22 cellular contexts compared by ENCODE assay signal in the genomic region with DNA sequence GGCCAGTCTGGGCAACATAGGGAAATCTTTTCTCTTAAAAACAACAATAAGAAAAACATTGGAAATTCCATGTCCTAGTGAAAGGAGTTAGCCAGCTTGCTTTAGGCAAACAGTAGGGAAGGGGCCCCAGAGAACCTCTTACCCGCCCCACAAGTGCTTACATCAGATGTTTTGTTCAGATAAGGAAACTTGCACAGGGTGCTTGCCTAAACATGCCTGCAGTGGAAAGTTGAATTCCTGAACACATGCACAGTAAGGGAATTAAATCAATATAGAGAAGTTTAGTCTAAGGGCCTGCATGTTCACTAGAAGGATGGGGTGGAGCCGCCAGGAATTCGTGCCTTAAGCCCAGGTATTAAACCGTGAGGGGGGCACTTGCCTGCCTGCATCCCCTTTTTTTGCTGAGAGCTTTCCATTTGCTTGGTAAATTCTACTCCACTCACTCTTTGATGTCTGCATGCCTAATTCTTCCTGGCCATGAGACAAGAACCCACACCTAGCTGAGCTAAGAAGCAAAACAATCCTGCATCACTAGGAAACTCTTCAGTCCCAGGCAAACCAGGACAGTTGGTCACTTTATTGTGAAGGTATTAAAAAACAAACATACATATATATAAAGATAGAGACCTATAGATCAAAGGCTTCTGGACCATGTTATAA.
A peak's percentile ranks its signal among the peaks of the same experiment; 100 is the strongest.
DNase-seq lines count a peak whose midpoint lies in the region; ATAC-seq, FAIRE-seq and TF ChIP-seq lines count a peak whose summit lies in the region.
"Had no signal": no experiment of that assay in that cellular context is flagged by ENCODE, and none has a peak within 500 bp of the region (broad histone marks: within the 10 kb centered on the region; RNA-seq: fewer than 3 reads in every experiment).

No MANE protein-coding gene starts in this region.

- H3K9ac ChIP-seq in astrocyte (ENCODE audit: low read length) (no peak overlapping the region), mesendoderm (ENCODE audit: low read length) (no peak overlapping the region)

- no peak overlapping the region for H2BK15ac ChIP-seq in mesendoderm (replicated peaks; ENCODE audit: low read depth)

- H3K27ac Mint-ChIP-seq in astrocyte (ENCODE audit: unreplicated experiment): peak overlapping the region; percentile 50
- H3K27ac Mint-ChIP-seq: CD4-positive, alpha-beta T cell had no signal

- H3K36me3 ChIP-seq in astrocyte (ENCODE audit: insufficient read depth, low read length): no peaks in the 10 kb centered on the region
- peaks cover 2% of the 10 kb centered on the region for H3K36me3 ChIP-seq in mesendoderm (ENCODE audit: control insufficient read depth, insufficient read depth, low read length)
- H3K36me3 ChIP-seq: BE2C, Peyer's patch had no signal

- no peak overlapping the region for H3K23ac ChIP-seq in mesendoderm (ENCODE audit: low read length)

- H3K79me1 ChIP-seq in mesendoderm (ENCODE audit: low read length): peaks cover 6% of the 10 kb centered on the region

- H3K27me3 ChIP-seq in astrocyte (ENCODE audit: insufficient read depth, low read length) (no peaks in the 10 kb centered on the region), mesendoderm (ENCODE audit: insufficient read depth, low read length, poor library complexity) (no peaks in the 10 kb centered on the region)
- H3K27me3 ChIP-seq: BE2C, Peyer's patch had no signal

- FAIRE-seq in astrocyte (lab: Jason Lieb, UNC): no peak
- FAIRE-seq: GM12878, GM18507, H54 had no signal

- no peak overlapping the region for H3K4me2 ChIP-seq in astrocyte (ENCODE audit: low read length)
- H3K4me2 ChIP-seq in mesendoderm (ENCODE audit: low read length): no peak overlapping the region

- no peak overlapping the region for H3K56ac ChIP-seq in mesendoderm (ENCODE audit: low read length)

- WGBS in mesendoderm (ENCODE audit: extremely low coverage, insufficient coverage, low lambda C conversion rate): no CpG with 5 or more reads among the region's 4 CpGs

- ATAC-seq in esophagus mucosa: peak; percentile 60
- no peak for ATAC-seq in HG03439 (IDR thresholded peaks at IDR 0.05; ENCODE audit: unreplicated experiment)
- ATAC-seq: GM12878 had no signal

- H3K4me1 ChIP-seq in astrocyte (ENCODE audit: insufficient read depth, low read length): no peaks in the 10 kb centered on the region
- H3K4me1 ChIP-seq in mesendoderm (ENCODE audit: control insufficient read depth, low read depth, low read length): peaks cover 9% of the 10 kb centered on the region
- H3K4me1 ChIP-seq: BE2C, Peyer's patch had no signal

- H3K18ac ChIP-seq in mesendoderm (ENCODE audit: low read length): peak overlapping the region; percentile 23

- no peaks in the 10 kb centered on the region for H3K27me3 Mint-ChIP-seq in astrocyte (ENCODE audit: low read depth, unreplicated experiment)

- peaks cover 16% of the 10 kb centered on the region for H3K4me1 Mint-ChIP-seq in astrocyte (ENCODE audit: low read depth, unreplicated experiment)

- no peak overlapping the region for H2AFZ ChIP-seq in astrocyte (ENCODE audit: low read depth, low read length)

- H3K36me3 Mint-ChIP-seq in astrocyte (ENCODE audit: low read depth, unreplicated experiment): no peaks in the 10 kb centered on the region

- H2BK5ac ChIP-seq in mesendoderm (ENCODE audit: low read length): no peak overlapping the region

- H4K8ac ChIP-seq in mesendoderm (ENCODE audit: low read depth, low read length): no peak overlapping the region

- H3K9me3 Mint-ChIP-seq in astrocyte (ENCODE audit: unreplicated experiment): no peaks in the 10 kb centered on the region

- H2AK5ac ChIP-seq in mesendoderm (ENCODE audit: low read length): no peak overlapping the region

- DNase-seq in DMS53 (lab: John Stamatoyannopoulos, UW) (peak; percentile 31), DMS53 treated with DMSO at 0.1 percent for 48 hours (lab: John Stamatoyannopoulos, UW; ENCODE audit: unreplicated experiment) (no peak), astrocyte (ENCODE audit: low read depth) (no peak), mesendoderm (peak; percentile 77), SW 1271 (lab: John Stamatoyannopoulos, UW) (no peak)
- no peak for DNase-seq in effector CD4-positive, alpha-beta T cell
- DNase-seq: 8988T; Calu3; CD4-positive, alpha-beta T cell; GDM1; KG1; NCI-H1436; NCI-H2029 treated with DMSO at 0.1 percent for 48 hours; NCI-H510A; Peyer's patch; SHP77 had no signal

- peak overlapping the region; percentile 79 for H3K4ac ChIP-seq in mesendoderm (ENCODE audit: low read depth, low read length)

- H4K20me1 ChIP-seq in astrocyte (ENCODE audit: insufficient read depth, low read length): no peaks in the 10 kb centered on the region

- H3K4me3 ChIP-seq in astrocyte (ENCODE audit: insufficient read depth, low read depth, low read length) (no peak overlapping the region), mesendoderm (ENCODE audit: low read length) (no peak overlapping the region)
- H3K4me3 ChIP-seq: GM12878, Peyer's patch had no signal

- H3K79me2 ChIP-seq in astrocyte (ENCODE audit: insufficient read depth, low read length): no peaks in the 10 kb centered on the region
- H3K79me2 ChIP-seq in mesendoderm (ENCODE audit: control insufficient read depth, insufficient read depth, low read length): peaks cover 32% of the 10 kb centered on the region

- H3K27ac ChIP-seq in astrocyte (ENCODE audit: low read depth, low read length) (no peak overlapping the region), mesendoderm (ENCODE audit: low read depth, low read length) (peak overlapping the region; percentile 2)
- H3K27ac ChIP-seq: Peyer's patch had no signal

- TF ChIP-seq CTCF in astrocyte (IDR thresholded peaks at IDR 0.05; ENCODE audit: insufficient read depth, low read depth, low read length): no peak

- H3K4me3 Mint-ChIP-seq in astrocyte (ENCODE audit: unreplicated experiment): no peak overlapping the region
- H3K4me3 Mint-ChIP-seq: CD4-positive, alpha-beta T cell had no signal

- no peak overlapping the region for H4K5ac ChIP-seq in mesendoderm (ENCODE audit: low read length)

- peak overlapping the region; percentile 36 for H2BK120ac ChIP-seq in mesendoderm (ENCODE audit: low read depth, low read length)

- no peaks in the 10 kb centered on the region for H3K9me3 ChIP-seq in astrocyte (ENCODE audit: insufficient read depth, low read depth, low read length)
- H3K9me3 ChIP-seq: BE2C, Peyer's patch had no signal

Comparison
In these comparisons a context has a peak if more than half of its experiments do, and no peak if none do; other contexts are left out.
1. DNase-seq: peak in DMS53 (single experiment) and mesendoderm (single experiment); none in DMS53 treated with DMSO at 0.1 percent for 48 hours (single experiment), astrocyte (single experiment), effector CD4-positive, alpha-beta T cell (single experiment) and SW 1271 (0 of 2).